8 cellular contexts compared by ENCODE assay signal in genomic region chr11:12090061-12090572, GRCh38. TPM values are rescaled to one million over a fixed set of nuclear protein-coding genes. Genes with fewer than 3 reads are reported as not detected.
DNase-seq lines count a peak whose midpoint lies in the region; ATAC-seq and TF ChIP-seq lines count a peak whose summit lies in the region.

No MANE protein-coding gene starts in this region.

- ATAC-seq in HG03196 (IDR thresholded peaks at IDR 0.05; ENCODE audit: unreplicated experiment) (no peak), HG03442 (IDR thresholded peaks at IDR 0.05; ENCODE audit: unreplicated experiment) (no peak), GM21529 (IDR thresholded peaks at IDR 0.05; ENCODE audit: unreplicated experiment) (no peak)

- H3K9me3 ChIP-seq in mammary epithelial cell (replicated peaks; ENCODE audit: insufficient read depth, low read length) (no peaks in the 10 kb centered on the region), neutrophil (no peaks in the 10 kb centered on the region)

- BruUV-seq in mammary epithelial cell (replicated peaks; lab: Mats Ljungman, UMichigan): no TSS peak

- H3K9ac ChIP-seq in mammary epithelial cell (ENCODE audit: insufficient read depth, low read length): peak overlapping the region; percentile 75

- WGBS in mammary epithelial cell (ENCODE audit: low coverage, missing lambda C conversion rate): 3% methylated on average over 4 of the region's 4 CpGs

- dilution Hi-C loops in mammary epithelial cell (cut with HindIII; ENCODE audit: low sequenced_read_pairs): loop anchor here (5.0 kb wide), 1 partner anchor 43 kb away; no protein-coding TSS in a partner anchor

- H3K4me3 ChIP-seq in mammary epithelial cell (replicated peaks in 1 of 3; ENCODE audit: insufficient read depth in 1 of 3, low read depth in 2 of 3, low read length in 3 of 3) (no peak overlapping the region), neutrophil (ENCODE audit: low read depth in 1 of 2, low read length in 1 of 2) (peak overlapping the region; percentile 26 to 53)

- H3K27ac ChIP-seq in mammary epithelial cell (ENCODE audit: insufficient read depth, low read depth, low read length) (peak overlapping the region; percentile 100), neutrophil (peak overlapping the region; percentile 85)

- CTCF ChIA-PET in mammary epithelial cell (lab: Charles Lee; ENCODE audit: low non-redundant PET): interaction anchor here (0.6 kb wide), 2 partner anchors 14 kb away, joined by 3 read pairs; no protein-coding TSS in a partner anchor

- no peak for TF ChIP-seq CTCF in mammary epithelial cell (conservative IDR thresholded peaks at IDR 0.05 in 1 of 2, IDR thresholded peaks at IDR 0.05 in 1 of 2; ENCODE audit: extremely low read depth in 1 of 2, insufficient read depth in 1 of 2, low read depth in 1 of 2, low read length in 2 of 2)
- no peak for TF ChIP-seq CTCF in neutrophil (IDR thresholded peaks at IDR 0.05)

- peaks cover 5% of the 10 kb centered on the region for H3K79me2 ChIP-seq in mammary epithelial cell (ENCODE audit: insufficient read depth, low read length)

- no peaks in the 10 kb centered on the region for H4K20me1 ChIP-seq in mammary epithelial cell (ENCODE audit: insufficient read depth, low read length)

- DNase-seq in ELR (ENCODE audit: low read depth): peak; percentile 80
- DNase-seq in NCI-H2029 (lab: John Stamatoyannopoulos, UW): peak; percentile 85
- DNase-seq in mammary epithelial cell: peak; percentile 90
- no peak for DNase-seq in NCI-H82 treated with DMSO at 0.1 percent for 48 hours (lab: John Stamatoyannopoulos, UW; ENCODE audit: unreplicated experiment)

- intact Hi-C loops in mammary epithelial cell (cut with micrococcal nuclease): loop anchor here (1.0 to 2.0 kb wide), 5 partner anchors 21 to 99 kb away; no protein-coding TSS in a partner anchor

- H2AFZ ChIP-seq in mammary epithelial cell (ENCODE audit: low read depth, low read length): no peak overlapping the region

- H3K4me1 ChIP-seq in mammary epithelial cell (ENCODE audit: insufficient read depth, low read length): peaks cover 80% of the 10 kb centered on the region
- peaks cover 63 to 70% of the 10 kb centered on the region in 2 experiments for H3K4me1 ChIP-seq in neutrophil (ENCODE audit: control insufficient read depth in 1 of 2, insufficient read depth in 1 of 2, low read depth in 1 of 2, low read length in 1 of 2)

- peak overlapping the region; percentile 46 for H3K4me2 ChIP-seq in mammary epithelial cell (ENCODE audit: insufficient read depth, low read depth, low read length)

- in situ Hi-C loops in mammary epithelial cell (cut with MboI; ENCODE audit: low sequenced_read_pairs in 2 of 2): no loop called here

- no peaks in the 10 kb centered on the region for H3K36me3 ChIP-seq in mammary epithelial cell (ENCODE audit: insufficient read depth, low read length)
- no peaks in the 10 kb centered on the region for H3K36me3 ChIP-seq in neutrophil

- no peaks in the 10 kb centered on the region for H3K27me3 ChIP-seq in mammary epithelial cell (ENCODE audit: insufficient read depth, low read length)
- H3K27me3 ChIP-seq in neutrophil: no peaks in the 10 kb centered on the region

RNA-seq across cellular contexts. Expression of gene MICAL2, which starts 20.3 kb away (rescaled TPM):
- total RNA-seq in mammary epithelial cell: 100 to 1,000 TPM; 163 to 339 TPM
- polyA plus RNA-seq in mammary epithelial cell: 71.2 TPM
- polyA minus RNA-seq in mammary epithelial cell: 276 TPM

Comparison
In these comparisons a context has a peak if more than half of its experiments do, and no peak if none do; other contexts are left out.
1. H3K4me3 ChIP-seq: peak in neutrophil (2 of 2); none in mammary epithelial cell (0 of 3).